17 cellular contexts compared by ENCODE assay signal in genomic region chr7:70890147-70890969, GRCh38.
A peak's percentile ranks its signal among the peaks of the same experiment; 100 is the strongest.
DNase-seq lines count a peak whose midpoint lies in the region; ATAC-seq, FAIRE-seq and TF ChIP-seq lines count a peak whose summit lies in the region.
"Had no signal": no experiment of that assay in that cellular context is flagged by ENCODE, and none has a peak within 500 bp of the region (broad histone marks: within the 10 kb centered on the region; RNA-seq: fewer than 3 reads in every experiment).

No MANE protein-coding gene starts in this region.

- H3K36me3 ChIP-seq in GM12878 (ENCODE audit: control insufficient read depth in 2 of 2, insufficient read depth in 2 of 2, low read length in 1 of 2), result no peaks in the 10 kb centered on the region

- in situ Hi-C loops in GM12878 (cut with MboI), result no loop called here

- no peak for TF ChIP-seq EP300 in GM12878 (IDR thresholded peaks at IDR 0.05; ENCODE audit: borderline replicate concordance in 1 of 2, control insufficient read depth in 1 of 2, low read depth in 2 of 2, low read length in 2 of 2)

- peak overlapping the region; percentile 22 for H3K4me2 ChIP-seq in GM12878 (ENCODE audit: control insufficient read depth, insufficient read depth)

- intact Hi-C loops in GM12878 (cut with micrococcal nuclease; ENCODE audit: unreplicated experiment) (no loop called here), sciatic nerve (cut with DNase I) (no loop called here)

- H3K9me3 ChIP-seq in GM12878 (replicated peaks; ENCODE audit: control insufficient read depth, insufficient read depth, low read length), result no peaks in the 10 kb centered on the region; the same call in 1 of the 3 replicates

- CTCF ChIA-PET in GM12878 (lab: Yijun Ruan, JAX), result no interaction called here

- no peak overlapping the region for H3K9ac ChIP-seq in GM12878 (ENCODE audit: control insufficient read depth, insufficient read depth, low read length)

- H2AFZ ChIP-seq in GM12878 (ENCODE audit: control insufficient read depth, low read depth, low read length), result no peak overlapping the region

- SMC1A ChIA-PET in GM12878 (lab: Charles Lee; ENCODE audit: uncharacterized antibody, unreplicated experiment), result no interaction called here

- no peaks in the 10 kb centered on the region for H3K79me2 ChIP-seq in GM12878 (ENCODE audit: control insufficient read depth, insufficient read depth, low read length)

- POLR2A ChIA-PET in GM12878 (lab: Charles Lee), result no interaction called here

- H4K20me1 ChIP-seq in GM12878 (ENCODE audit: control insufficient read depth, insufficient read depth), result no peaks in the 10 kb centered on the region

- peak overlapping the region; percentile 20; the same call in 1 of the 2 replicates for H3K27ac ChIP-seq in GM12878 (ENCODE audit: control insufficient read depth, insufficient read depth)

- peak; percentile 72 for ATAC-seq in GM18868 (IDR thresholded peaks at IDR 0.05; ENCODE audit: unreplicated experiment)
- ATAC-seq in HG02759 (IDR thresholded peaks at IDR 0.05; ENCODE audit: unreplicated experiment), result peak; percentile 61
- ATAC-seq in GM12878, result peak; percentile 81
- ATAC-seq in GM18505 (IDR thresholded peaks at IDR 0.05; ENCODE audit: unreplicated experiment), result no peak
- no peak for ATAC-seq in sciatic nerve
- no peak for ATAC-seq in HG03378 (IDR thresholded peaks at IDR 0.05; ENCODE audit: unreplicated experiment)
- ATAC-seq: HCT116, HepG2 had no signal

- BruUV-seq in GM12878 (replicated peaks; lab: Mats Ljungman, UMichigan), result no TSS peak

- H3K4me3 ChIP-seq in GM12878, result no peak overlapping the region

- no peaks in the 10 kb centered on the region for H3K27me3 ChIP-seq in GM12878 (replicated peaks in 1 of 2; ENCODE audit: control insufficient read depth in 2 of 2, insufficient read depth in 2 of 2, low read length in 1 of 2)

- DNase-seq in GM12878 (ENCODE audit: low read depth, low spot score), result peak; percentile 11
- DNase-seq in sciatic nerve (ENCODE audit: low spot score), result no peak
- no peak for DNase-seq in dermis blood vessel endothelial cell
- DNase-seq: C1 segment of cervical spinal cord; Calu3; CD4-positive, alpha-beta T cell; DMS 273 treated with DMSO at 0.1 percent for 48 hours; Karpas-422 had no signal

- no peaks in the 10 kb centered on the region for H3K4me1 ChIP-seq in GM12878 (ENCODE audit: control insufficient read depth, insufficient read depth, low read length)

- TF ChIP-seq RAD21 in GM12878 (IDR thresholded peaks at IDR 0.05; ENCODE audit: insufficient read depth, low read depth, low read length), result no peak

- WGBS in GM12878 (ENCODE audit: insufficient coverage, insufficient replicate concordance, low lambda C conversion rate, missing lambda C conversion rate), result 10% methylated on average over 4 of the region's 4 CpGs

- RAD21 ChIA-PET in GM12878 (lab: Charles Lee; ENCODE audit: unreplicated experiment), result no interaction called here

- no peak for TF ChIP-seq POLR2A in GM12878 (IDR thresholded peaks at IDR 0.05; ENCODE audit: low read depth, low read length)
- no peak for TF ChIP-seq POLR2A in GM18505 (IDR thresholded peaks at IDR 0.05; ENCODE audit: borderline replicate concordance, extremely low read depth, insufficient read depth, insufficient read length)

- TF ChIP-seq CTCF in GM12878 (IDR thresholded peaks at IDR 0.05 in 2 of 3, conservative IDR thresholded peaks at IDR 0.05 in 1 of 3; ENCODE audit: control insufficient read depth in 2 of 3, extremely low read depth in 1 of 3, insufficient read depth in 1 of 3, low read depth in 3 of 3, low read length in 3 of 3), result no peak

- no peak for FAIRE-seq in GM12878 (lab: Jason Lieb, UNC)
- FAIRE-seq: A204.1, H54, HepG2, HTR-8/SVneo had no signal

TF ChIP-seq in GM12878, 131 proteins besides CTCF, POLR2A, EP300 and RAD21 (continues in another document):
- TF ChIP-seq PRDM15 (CRISPR knock-in tag; IDR thresholded peaks at IDR 0.05) (no peak), RELA (IDR thresholded peaks at IDR 0.05; ENCODE audit: borderline replicate concordance, partially characterized antibody) (peak; percentile 80), ATF2 (IDR thresholded peaks at IDR 0.05; ENCODE audit: low read length) (0 out of 2 replicates have a peak, but pooled peaks have one; percentile 22), ZBTB40 (IDR thresholded peaks at IDR 0.05; ENCODE audit: borderline replicate concordance) (no peak), NFIC (IDR thresholded peaks at IDR 0.05; ENCODE audit: low read depth, low read length) (0 out of 2 replicates have a peak, but pooled peaks have one; percentile 43), IKZF2 (IDR thresholded peaks at IDR 0.05) (0 out of 4 replicates have a peak, but pooled peaks of 1 of the 2 experiments have one; percentile 22), ZNF24 (IDR thresholded peaks at IDR 0.05) (no peak), CBX5 (IDR thresholded peaks at IDR 0.05; ENCODE audit: low read depth) (peak; percentile 74; the same call in 1 of the 2 replicates), MYB (IDR thresholded peaks at IDR 0.05; ENCODE audit: borderline replicate concordance, low read depth, low read length) (no peak), TBL1XR1 (IDR thresholded peaks at IDR 0.05; ENCODE audit: low read depth, low read length) (no peak), TCF3 (IDR thresholded peaks at IDR 0.05; ENCODE audit: borderline replicate concordance, insufficient read depth, low read depth, low read length) (0 out of 2 replicates have a peak, but pooled peaks have one; percentile 45), FOS (IDR thresholded peaks at IDR 0.05; ENCODE audit: borderline replicate concordance, extremely low read depth, insufficient read length) (no peak), SRF (IDR thresholded peaks at IDR 0.05; ENCODE audit: low read depth in 2 of 2, low read length in 2 of 2) (0 out of 4 replicates have a peak, but pooled peaks of 1 of the 2 experiments have one; percentile 33), ZSCAN29 (IDR thresholded peaks at IDR 0.05) (no peak)

Comparison
In these comparisons a context has a peak if more than half of its experiments do, and no peak if none do; other contexts are left out.
1. ATAC-seq: peak in GM18868 (single experiment), HG02759 (single experiment) and GM12878 (single experiment); none in GM18505 (single experiment), sciatic nerve (single experiment) and HG03378 (single experiment).